Comparison of ENCODE assay signal across 8 cellular contexts in genomic region chr3:13419356-13420050, GRCh38. TPM values are rescaled to one million over a fixed set of nuclear protein-coding genes. Genes with fewer than 3 reads are reported as not detected.
A peak's percentile ranks its signal among the peaks of the same experiment; 100 is the strongest.
DNase-seq lines count a peak whose midpoint lies in the region; ATAC-seq, FAIRE-seq and TF ChIP-seq lines count a peak whose summit lies in the region.

No MANE protein-coding gene starts in this region.

- H4K20me1 ChIP-seq in HepG2 (ENCODE audit: insufficient read depth, low read length): peaks cover 3% of the 10 kb centered on the region; the same call in 1 of the 2 replicates

- H2AFZ ChIP-seq in HepG2 (ENCODE audit: low read length): no peak overlapping the region

- no peaks in the 10 kb centered on the region for H3K27me3 Mint-ChIP-seq in Caco-2 (ENCODE audit: insufficient read depth, unreplicated experiment)
- H3K27me3 Mint-ChIP-seq in WTC11 (ENCODE audit: low read depth): peaks cover 6% of the 10 kb centered on the region

- intact Hi-C loops in Caco-2 (cut with micrococcal nuclease; ENCODE audit: unreplicated experiment) (loop anchor here (1.0 kb wide), 1 partner anchor 33 kb away; no protein-coding TSS in a partner anchor), HepG2 (cut with micrococcal nuclease; ENCODE audit: unreplicated experiment) (loop anchor here (5.0 kb wide), 1 partner anchor 33 kb away; no protein-coding TSS in a partner anchor)

- in situ Hi-C loops in HepG2 (cut with HindIII; ENCODE audit: extremely low pct_ligation_motif_present, low pct_unique_long_range_greater_than_20kb): no loop called here

- H3K4me2 ChIP-seq in HepG2 (ENCODE audit: low read depth, low read length): peak overlapping the region; percentile 90

- H3K9ac ChIP-seq in HUES64 (ENCODE audit: low read depth, low read length) (peak overlapping the region; percentile 83), HepG2 (ENCODE audit: insufficient read depth, low read depth, low read length) (peak overlapping the region; percentile 83)

- H3K36me3 Mint-ChIP-seq in Caco-2 (ENCODE audit: insufficient read depth, unreplicated experiment): no peaks in the 10 kb centered on the region
- no peaks in the 10 kb centered on the region for H3K36me3 Mint-ChIP-seq in WTC11

- no peaks in the 10 kb centered on the region for H3K36me3 ChIP-seq in Caco-2 (ENCODE audit: control insufficient read depth, insufficient read depth, low read length)
- H3K36me3 ChIP-seq in HUES64 (ENCODE audit: insufficient read depth, low read length): no peaks in the 10 kb centered on the region
- H3K36me3 ChIP-seq in HepG2 (replicated peaks in 1 of 2; ENCODE audit: control insufficient read depth in 1 of 2, insufficient read depth in 2 of 2, low read length in 2 of 2): peaks cover 1 to 8% of the 10 kb centered on the region in 2 experiments; a peak in 3 of 5 replicates

- H3K9me3 ChIP-seq in Caco-2 (no peaks in the 10 kb centered on the region), HUES64 (ENCODE audit: insufficient read depth, low read depth, low read length) (no peaks in the 10 kb centered on the region), HepG2 (ENCODE audit: low read length) (no peaks in the 10 kb centered on the region)

- BruUV-seq in Caco-2 (replicated peaks; lab: Mats Ljungman, UMichigan): no TSS peak
- no TSS peak for BruUV-seq in HepG2 (replicated peaks; lab: Mats Ljungman, UMichigan)

- H3K4me3 Mint-ChIP-seq in Caco-2 (ENCODE audit: unreplicated experiment) (peak overlapping the region; percentile 82), WTC11 (peak overlapping the region; percentile 78)

- H3K4me1 Mint-ChIP-seq in Caco-2 (ENCODE audit: low read depth, unreplicated experiment) (peaks cover 8% of the 10 kb centered on the region), WTC11 (peaks cover 41% of the 10 kb centered on the region)

- H3K79me2 ChIP-seq in HepG2 (ENCODE audit: insufficient read depth, low read length): peaks cover 53% of the 10 kb centered on the region

- DNase-seq in Caco-2 (peak in 1 of 2 experiments; percentile 63), WTC11 (ENCODE audit: low spot score) (peak; percentile 44), HepG2 (ENCODE audit: low spot score) (no peak), NCI-H2107 (lab: John Stamatoyannopoulos, UW) (no peak)
- DNase-seq in central memory CD4-positive, alpha-beta T cell: peak; percentile 61
- peak; percentile 63 for DNase-seq in stimulated activated CD4-positive, alpha-beta T cell treated with anti-CD3 and anti-CD28 coated beads, Interleukin-4, amount 100 ng/mL, for 24 hours

- POLR2A ChIA-PET in Caco-2 (lab: Charles Lee): interaction anchor here (0.5 to 0.6 kb wide), 2 partner anchors 28 to 122 kb away, joined by 3 read pairs; no protein-coding TSS in a partner anchor
- POLR2A ChIA-PET in WTC11 (lab: Charles Lee): interaction anchor here (1.0 to 1.3 kb wide), 3 partner anchors 32 to 60 kb away, joined by 3 to 5 read pairs (median 3); no protein-coding TSS in a partner anchor
- POLR2A ChIA-PET in HepG2 (lab: Yijun Ruan, JAX): interaction anchor here (0.6 to 3.4 kb wide), 5 partner anchors 10 to 33 kb away, joined by 3 to 17 read pairs (median 4); no protein-coding TSS in a partner anchor

- H3K4me1 ChIP-seq in Caco-2 (peaks cover 9% of the 10 kb centered on the region), HUES64 (ENCODE audit: insufficient read depth, low read length) (peaks cover 15% of the 10 kb centered on the region; the same call in 1 of the 2 replicates), HepG2 (ENCODE audit: insufficient read depth, low read length) (peaks cover 89% of the 10 kb centered on the region)

- 0 out of 2 replicates have a peak, but pooled peaks have one; percentile 1 for TF ChIP-seq RAD21 in HepG2 (CRISPR knock-in tag; IDR thresholded peaks at IDR 0.05)

- TF ChIP-seq EP300 in HepG2 (IDR thresholded peaks at IDR 0.05; ENCODE audit: low read depth in 2 of 2, low read length in 2 of 2) (no peak), HepG2 (CRISPR knock-in tag; IDR thresholded peaks at IDR 0.05; ENCODE audit: borderline replicate concordance) (no peak)

- TF ChIP-seq POLR2A in HepG2 (IDR thresholded peaks at IDR 0.05; ENCODE audit: insufficient read depth in 1 of 2, low read depth in 2 of 2, low read length in 2 of 2): peak in 1 of 2 experiments; percentile 10; a peak in 1 of 4 replicates

- CTCF ChIA-PET in Caco-2 (lab: Charles Lee) (interaction anchor here (0.7 to 1.5 kb wide), 3 partner anchors 32 to 36 kb away, joined by 3 to 6 read pairs (median 6); no protein-coding TSS in a partner anchor), WTC11 (lab: Charles Lee) (interaction anchor here (0.6 to 7.1 kb wide), 13 partner anchors 11 to 328 kb away, joined by 3 to 41 read pairs (median 3); partner anchors contain the start of gene HDAC11), HepG2 (lab: Yijun Ruan, JAX; ENCODE audit: low intra/inter-chr PET ratio, low total read pairs) (interaction anchor here (1.0 kb wide), 1 partner anchor 33 kb away, joined by 5 read pairs; no protein-coding TSS in a partner anchor)

- H3K27ac Mint-ChIP-seq in Caco-2 (ENCODE audit: unreplicated experiment) (no peak overlapping the region), WTC11 (no peak overlapping the region)

- TF ChIP-seq CTCF in Caco-2 (IDR thresholded peaks at IDR 0.05; ENCODE audit: insufficient read depth in 1 of 2, low read depth in 1 of 2, low read length in 1 of 2, severe bottlenecking in 1 of 2, unreplicated experiment in 1 of 2) (peak in 1 of 2 experiments; percentile 7), WTC11 (IDR thresholded peaks at IDR 0.05) (no peak), HepG2 (CRISPR knock-in tag; IDR thresholded peaks at IDR 0.05) (no peak; the same call in 1 of the 2 replicates)

- H3K27me3 ChIP-seq in Caco-2 (replicated peaks; ENCODE audit: control insufficient read depth, insufficient read depth, low read length): no peaks in the 10 kb centered on the region
- peaks cover 17% of the 10 kb centered on the region for H3K27me3 ChIP-seq in HUES64 (ENCODE audit: insufficient read depth, low read length)
- H3K27me3 ChIP-seq in HepG2 (ENCODE audit: control insufficient read depth in 1 of 2, insufficient read depth in 2 of 2, low read length in 2 of 2): no peaks in the 10 kb centered on the region; a peak in 1 of 5 replicates

- ATAC-seq in GM21423 (IDR thresholded peaks at IDR 0.05; ENCODE audit: unreplicated experiment): peak; percentile 43
- ATAC-seq in WTC11: peak; percentile 23
- peak; percentile 64 for ATAC-seq in HepG2

- H3K27ac ChIP-seq in HUES64 (ENCODE audit: low read depth, low read length): no peak overlapping the region
- H3K27ac ChIP-seq in HepG2 (ENCODE audit: extremely low read length, insufficient read depth, low read length): peak overlapping the region; percentile 69

- 1% methylated on average over 74 of the region's 74 CpGs for WGBS in HUES64
- 0% methylated on average over 6 of the region's 74 CpGs for WGBS in HepG2 (ENCODE audit: low lambda C conversion rate)

- H3K4me3 ChIP-seq in Caco-2 (ENCODE audit: low read depth, low read length) (peak overlapping the region; percentile 80), HUES64 (ENCODE audit: low read length) (peak overlapping the region; percentile 66), HepG2 (replicated peaks in 1 of 3; ENCODE audit: insufficient read depth in 1 of 3, low read depth in 2 of 3, low read length in 3 of 3) (peak overlapping the region; percentile 80 to 88 (median 85))

- no peaks in the 10 kb centered on the region for H3K9me3 Mint-ChIP-seq in Caco-2 (ENCODE audit: unreplicated experiment)
- H3K9me3 Mint-ChIP-seq in WTC11: no peaks in the 10 kb centered on the region

- FAIRE-seq in HepG2 (lab: Jason Lieb, UNC): no peak

TF ChIP-seq in HepG2, 621 proteins besides CTCF, POLR2A, EP300 and RAD21 (continues in another document):
- TF ChIP-seq ATRX (CRISPR knock-in tag; IDR thresholded peaks at IDR 0.05; ENCODE audit: borderline replicate concordance): no peak
- no peak for TF ChIP-seq ATM (IDR thresholded peaks at IDR 0.05; ENCODE audit: borderline replicate concordance)
- TF ChIP-seq BORCS8-MEF2B (CRISPR knock-in tag; IDR thresholded peaks at IDR 0.05): 0 out of 2 replicates have a peak, but pooled peaks have one; percentile 17
- no peak for TF ChIP-seq MED13 (CRISPR knock-in tag; IDR thresholded peaks at IDR 0.05)
- no peak for TF ChIP-seq ZNF235 (CRISPR knock-in tag; IDR thresholded peaks at IDR 0.05; ENCODE audit: borderline replicate concordance)
- TF ChIP-seq RXRA (CRISPR knock-in tag; IDR thresholded peaks at IDR 0.05): no peak
- TF ChIP-seq HMGA1 (CRISPR knock-in tag; conservative IDR thresholded peaks at IDR 0.05): no peak
- TF ChIP-seq ZNF772 (CRISPR knock-in tag; IDR thresholded peaks at IDR 0.05): peak; percentile 55; the same call in 1 of the 2 replicates

RNA-seq across cellular contexts. Expression of gene NUP210, which starts 0.6 kb away (rescaled TPM):
- total RNA-seq in Caco-2 (2022): 58.5 and 63.7 TPM in 2 replicates
- polyA plus RNA-seq in HUES64 (2013, experiment 1 of 2): 27.9 TPM
- polyA plus RNA-seq in HUES64 (2013, experiment 2 of 2): 33.8 TPM
- total RNA-seq in WTC11 (2021): 59.2 to 69.9 TPM (median 69.8 TPM) in 3 replicates
- total RNA-seq in HepG2 (2016; rRNA removed; fragmentation: Illumina TruSeq; extraction: Trizol): 18.2 and 35.2 TPM in 2 replicates
- total RNA-seq in HepG2 (2016; cell fraction: cytosol; rRNA removed; fragmentation: Illumina TruSeq; extraction: Trizol; ENCODE audit: low read depth): 2.4 and 3.0 TPM in 2 replicates
- 13.5 and 35.7 TPM in 2 replicates for total RNA-seq in HepG2 (2016; cell fraction: insoluble cytoplasmic fraction; rRNA removed; fragmentation: Illumina TruSeq; extraction: Trizol)
- total RNA-seq in HepG2 (2016; cell fraction: membrane; rRNA removed; fragmentation: Illumina TruSeq; extraction: Trizol): 7.5 TPM in 2 replicates
- 48.2 and 58.1 TPM in 2 replicates for total RNA-seq in HepG2 (2016; cell fraction: nucleus; rRNA removed; fragmentation: Illumina TruSeq; extraction: Trizol)
- 31.6 and 44.3 TPM in 2 replicates for polyA plus RNA-seq in HepG2 (2011; rRNA removed)
- 17.7 and 20.2 TPM in 2 replicates for polyA plus RNA-seq in HepG2 (2011; cell fraction: cytosol; rRNA removed)
- polyA plus RNA-seq in HepG2 (2011; cell fraction: nucleus; rRNA removed): 105 and 126 TPM in 2 replicates
- polyA plus RNA-seq in HepG2 (2012): 34.3 and 44.8 TPM in 2 replicates
- 1.3 and 1.6 TPM in 2 replicates for polyA plus RNA-seq in HepG2 (2016; cell fraction: cytosol; fragmentation: Illumina TruSeq; extraction: Trizol; ENCODE audit: low read depth)
- polyA plus RNA-seq in HepG2 (2016; cell fraction: insoluble cytoplasmic fraction; fragmentation: Illumina TruSeq; extraction: Trizol; ENCODE audit: low read depth): 10.1 and 14.0 TPM in 2 replicates
- polyA plus RNA-seq in HepG2 (2016; cell fraction: membrane; fragmentation: Illumina TruSeq; extraction: Trizol; ENCODE audit: low read depth): 2.8 and 3.5 TPM in 2 replicates
- polyA plus RNA-seq in HepG2 (2016; cell fraction: nucleus; fragmentation: Illumina TruSeq; extraction: Trizol; ENCODE audit: insufficient read depth, low read depth): 83.4 and 84.9 TPM in 2 replicates
- polyA minus RNA-seq in HepG2 (2011; rRNA and poly(A)+ RNA removed; ENCODE audit: low replicate concordance): 104 and 110 TPM in 2 replicates
- polyA minus RNA-seq in HepG2 (2011; cell fraction: cytosol; rRNA and poly(A)+ RNA removed): 31.9 and 35.7 TPM in 2 replicates
- 50.5 and 60.3 TPM in 2 replicates for polyA minus RNA-seq in HepG2 (2011; cell fraction: nucleus; rRNA and poly(A)+ RNA removed)

Comparison
In these comparisons a context has a peak if more than half of its experiments do, and no peak if none do; other contexts are left out.
1. DNase-seq: peak in WTC11 (single experiment), central memory CD4-positive, alpha-beta T cell (single experiment) and stimulated activated CD4-positive, alpha-beta T cell treated with anti-CD3 and anti-CD28 coated beads, Interleukin-4, amount 100 ng/mL, for 24 hours (single experiment); none in HepG2 (single experiment) and NCI-H2107 (single experiment).
2. Peak in every context shown above with its lines, with median percentiles within 50 percentile points of each other: H3K4me3 ChIP-seq and ATAC-seq.